In the genomic region with DNA sequence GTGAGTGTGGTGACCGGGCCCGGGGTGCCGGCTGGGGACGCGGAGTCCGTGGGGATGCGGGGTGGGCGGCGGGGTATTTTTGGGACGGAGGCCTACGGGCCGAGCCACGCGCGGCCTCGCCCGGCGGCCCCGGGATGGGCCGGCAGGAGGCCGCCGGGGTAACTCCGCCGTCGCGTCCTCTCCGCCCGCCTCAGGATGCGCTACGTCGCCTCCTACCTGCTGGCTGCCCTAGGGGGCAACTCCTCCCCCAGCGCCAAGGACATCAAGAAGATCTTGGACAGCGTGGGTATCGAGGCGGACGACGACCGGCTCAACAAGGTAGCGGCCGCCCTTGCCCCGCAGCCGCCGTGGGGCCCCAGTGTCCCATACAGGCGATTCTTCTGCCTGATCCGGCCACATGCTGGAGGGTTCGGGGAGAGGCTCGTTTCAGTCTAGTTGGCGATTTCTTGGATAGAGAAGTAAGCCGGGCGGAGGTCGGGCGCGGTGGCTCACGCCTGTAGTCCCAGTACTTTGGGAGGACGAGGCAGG, we compare ENCODE assay signal across 1 cellular context.
TF ChIP-seq lines count a peak whose summit lies in the region.

No MANE protein-coding gene starts in this region.

TF ChIP-seq in HepG2, 621 proteins besides CTCF, POLR2A, EP300 and RAD21:
- peak; percentile 58; the same call in 1 of the 2 replicates for TF ChIP-seq ZBTB7A (CRISPR knock-in tag; IDR thresholded peaks at IDR 0.05)
- peak; percentile 34 for TF ChIP-seq RBM39 (IDR thresholded peaks at IDR 0.05; ENCODE audit: low read depth, low read length, poor library complexity, severe bottlenecking)
- TF ChIP-seq AGO2 (optimal IDR thresholded peaks at IDR 0.05; ENCODE audit: low read depth, low read length) = peak; percentile 83
- TF ChIP-seq ZNF616 (CRISPR knock-in tag; IDR thresholded peaks at IDR 0.05; ENCODE audit: low read depth) = 0 out of 2 replicates have a peak, but pooled peaks have one; percentile 4
- TF ChIP-seq MAFK (conservative IDR thresholded peaks at IDR 0.05 in 1 of 2, IDR thresholded peaks at IDR 0.05 in 1 of 2; ENCODE audit: low read length in 2 of 2) = no peak
- peak; percentile 67; the same call in 1 of the 2 replicates for TF ChIP-seq ZNF441 (CRISPR knock-in tag; IDR thresholded peaks at IDR 0.05; ENCODE audit: borderline replicate concordance)
- peak; percentile 46 for TF ChIP-seq HNRNPK (IDR thresholded peaks at IDR 0.05; ENCODE audit: low read depth, low read length, poor library complexity, severe bottlenecking)
- 0 out of 2 replicates have a peak, but pooled peaks have one; percentile 6 for TF ChIP-seq ZNF329 (CRISPR knock-in tag; IDR thresholded peaks at IDR 0.05; ENCODE audit: low read depth)
- TF ChIP-seq MTA1 (CRISPR knock-in tag; IDR thresholded peaks at IDR 0.05; ENCODE audit: borderline replicate concordance) = no peak
- TF ChIP-seq ASH2L (IDR thresholded peaks at IDR 0.05; ENCODE audit: insufficient read length, low read depth, low read length) = peak; percentile 51
- TF ChIP-seq NR0B2 (CRISPR knock-in tag; IDR thresholded peaks at IDR 0.05) = peak; percentile 78
- peak; percentile 82; the same call in 1 of the 2 replicates for TF ChIP-seq ZBTB39 (CRISPR knock-in tag; IDR thresholded peaks at IDR 0.05)
- TF ChIP-seq ZNF263 (CRISPR knock-in tag; IDR thresholded peaks at IDR 0.05) = no peak
- TF ChIP-seq ZNF576 (CRISPR knock-in tag; IDR thresholded peaks at IDR 0.05) = no peak
- TF ChIP-seq ESRRA (CRISPR knock-in tag; IDR thresholded peaks at IDR 0.05; ENCODE audit: low read depth) = 0 out of 2 replicates have a peak, but pooled peaks have one; percentile 9
- no peak for TF ChIP-seq CC2D1A (CRISPR knock-in tag; IDR thresholded peaks at IDR 0.05)
- TF ChIP-seq ZNF83 (CRISPR knock-in tag; IDR thresholded peaks at IDR 0.05; ENCODE audit: borderline replicate concordance) = 0 out of 2 replicates have a peak, but pooled peaks have one; percentile 20
- no peak for TF ChIP-seq HNRNPLL (IDR thresholded peaks at IDR 0.05; ENCODE audit: low read depth, low read length, poor library complexity, severe bottlenecking)
- TF ChIP-seq KAT7 (CRISPR knock-in tag; IDR thresholded peaks at IDR 0.05; ENCODE audit: borderline replicate concordance) = 0 out of 2 replicates have a peak, but pooled peaks have one; percentile 5
- TF ChIP-seq MXD3 (CRISPR knock-in tag; IDR thresholded peaks at IDR 0.05) = peak; percentile 26; the same call in 1 of the 2 replicates
- TF ChIP-seq GZF1 (CRISPR knock-in tag; IDR thresholded peaks at IDR 0.05) = peak; percentile 9; the same call in 1 of the 2 replicates
- TF ChIP-seq SMAD1 (CRISPR knock-in tag; IDR thresholded peaks at IDR 0.05; ENCODE audit: borderline replicate concordance, low read depth) = 0 out of 2 replicates have a peak, but pooled peaks have one; percentile 0
- 0 out of 2 replicates have a peak, but pooled peaks have one; percentile 33 for TF ChIP-seq RERE (CRISPR knock-in tag; IDR thresholded peaks at IDR 0.05; ENCODE audit: low read depth)
- TF ChIP-seq ZNF780A (CRISPR knock-in tag; IDR thresholded peaks at IDR 0.05) = 0 out of 2 replicates have a peak, but pooled peaks have one; percentile 8
- TF ChIP-seq SSRP1 (CRISPR knock-in tag; IDR thresholded peaks at IDR 0.05) = 0 out of 2 replicates have a peak, but pooled peaks have one; percentile 27
- TF ChIP-seq ZNF225 (CRISPR knock-in tag; IDR thresholded peaks at IDR 0.05) = 0 out of 2 replicates have a peak, but pooled peaks have one; percentile 40
- TF ChIP-seq NFKB2 (CRISPR knock-in tag; IDR thresholded peaks at IDR 0.05; ENCODE audit: borderline replicate concordance) = 0 out of 2 replicates have a peak, but pooled peaks have one; percentile 8
- TF ChIP-seq IRF9 (CRISPR knock-in tag; IDR thresholded peaks at IDR 0.05; ENCODE audit: borderline replicate concordance) = peak; percentile 66; the same call in 1 of the 2 replicates
- 0 out of 2 replicates have a peak, but pooled peaks have one; percentile 13 for TF ChIP-seq ZMAT3 (CRISPR knock-in tag; conservative IDR thresholded peaks at IDR 0.05)
- TF ChIP-seq KDM5A (IDR thresholded peaks at IDR 0.05; ENCODE audit: borderline replicate concordance, low read length) = peak; percentile 40
- no peak for TF ChIP-seq NRL (CRISPR knock-in tag; IDR thresholded peaks at IDR 0.05; ENCODE audit: borderline replicate concordance)
- TF ChIP-seq SCMH1 (CRISPR knock-in tag; IDR thresholded peaks at IDR 0.05; ENCODE audit: borderline replicate concordance) = no peak
- 0 out of 2 replicates have a peak, but pooled peaks have one; percentile 32 for TF ChIP-seq ZNF816 (CRISPR knock-in tag; IDR thresholded peaks at IDR 0.05; ENCODE audit: borderline replicate concordance)
- peak; percentile 31; the same call in 1 of the 2 replicates for TF ChIP-seq ZMYM4 (CRISPR knock-in tag; IDR thresholded peaks at IDR 0.05)
